1 cellular context compared by ENCODE assay signal in genomic region chr20:53752971-53753879, GRCh38.
TF ChIP-seq lines count a peak whose summit lies in the region.

No MANE protein-coding gene starts in this region.

TF ChIP-seq in GM12878, 131 proteins besides CTCF, POLR2A, EP300 and RAD21 (continued from another document):
- TF ChIP-seq ATF3 (IDR thresholded peaks at IDR 0.05; ENCODE audit: borderline replicate concordance, extremely low read depth, low read depth, low read length), result no peak
- TF ChIP-seq MEF2B (IDR thresholded peaks at IDR 0.05; ENCODE audit: partially characterized antibody, poor library complexity, severe bottlenecking), result no peak
- no peak for TF ChIP-seq ZBTB11 (CRISPR knock-in tag; IDR thresholded peaks at IDR 0.05)
- TF ChIP-seq ZNF24 (IDR thresholded peaks at IDR 0.05), result no peak
- TF ChIP-seq BCLAF1 (IDR thresholded peaks at IDR 0.05), result no peak
- peak in 1 of 2 experiments; percentile 93; a peak in 1 of 4 replicates for TF ChIP-seq ETV6 (conservative IDR thresholded peaks at IDR 0.05 in 1 of 2, IDR thresholded peaks at IDR 0.05 in 1 of 2; ENCODE audit: borderline replicate concordance in 1 of 2, low read depth in 1 of 2)
- no peak for TF ChIP-seq BACH1 (IDR thresholded peaks at IDR 0.05; ENCODE audit: borderline replicate concordance)
- TF ChIP-seq PML (IDR thresholded peaks at IDR 0.05; ENCODE audit: low read length), result 0 out of 2 replicates have a peak, but pooled peaks have one; percentile 35
